In genomic region chr3:178960918-178961317, GRCh38 we compare ENCODE assay signal across 18 cellular contexts.
"Had no signal": no experiment of that assay in that cellular context is flagged by ENCODE, and none has a peak within 500 bp of the region (broad histone marks: within the 10 kb centered on the region; RNA-seq: fewer than 3 reads in every experiment).

No MANE protein-coding gene starts in this region.

- H3K27ac ChIP-seq: KMS-11, SJSA1, SK-N-MC had no signal

- H3K36me3 ChIP-seq: SJSA1 had no signal

- H3K4me3 ChIP-seq: SJSA1, SK-N-MC had no signal

- H3K27me3 ChIP-seq: SJSA1 had no signal

- DNase-seq: Kasumi-1, NCI-H1092, NCI-H1105 treated with DMSO at 0.1 percent for 48 hours, NCI-H1436, NCI-H1694 treated with DMSO at 0.1 percent for 48 hours, NCI-H1930, NCI-H2107, NCI-H2227 treated with DMSO at 0.1 percent for 48 hours, NCI-H524, NCI-H526 treated with DMSO at 0.1 percent for 48 hours, NCI-H748 treated with DMSO at 0.1 percent for 48 hours, Right ventricle myocardium superior, RPMI8226, SIG-M5 had no signal

- H3K9me3 ChIP-seq: SJSA1 had no signal

- FAIRE-seq: RCC 7860 had no signal

- H3K9ac ChIP-seq: KMS-11 had no signal

- H3K4me1 ChIP-seq: SJSA1 had no signal

- H3K4me2 ChIP-seq: KMS-11 had no signal
